In genomic region chr16:14284930-14285541, GRCh38 we compare ENCODE assay signal across 8 cellular contexts.
DNase-seq lines count a peak whose midpoint lies in the region; ATAC-seq and TF ChIP-seq lines count a peak whose summit lies in the region.

No MANE protein-coding gene starts in this region.

- peak overlapping the region in 5 of 6 donors; percentile 82 to 99 (median 96) for H3K27ac Mint-ChIP-seq in naive B cell

- peak; percentile 48 for TF ChIP-seq CTCF in epithelial cell of esophagus (IDR thresholded peaks at IDR 0.05; ENCODE audit: insufficient read depth, low read depth, low read length, missing control alignments)

- H3K9ac ChIP-seq in SK-N-MC (ENCODE audit: insufficient read length): peak overlapping the region; percentile 69

- no peaks in the 10 kb centered on the region for H3K27me3 Mint-ChIP-seq in naive B cell

- no peaks in the 10 kb centered on the region for H3K36me3 ChIP-seq in SK-N-MC (ENCODE audit: insufficient read depth, low read length)

- peaks cover 5 to 26% (median 16%) of the 10 kb centered on the region in 7 donors for H3K9me3 Mint-ChIP-seq in naive B cell

- peaks cover 7% of the 10 kb centered on the region; the same call in 1 of the 2 replicates for H3K9me3 ChIP-seq in SK-N-MC (ENCODE audit: low read depth, low read length)

- peak overlapping the region; percentile 83 to 96 (median 94) for H3K4me3 Mint-ChIP-seq in naive B cell

- peaks cover 0 to 12% of the 10 kb centered on the region in 2 donors for H3K36me3 Mint-ChIP-seq in naive B cell

- ATAC-seq in GM21723 (IDR thresholded peaks at IDR 0.05; ENCODE audit: unreplicated experiment): peak; percentile 55
- ATAC-seq in naive B cell (ENCODE audit: low read depth in 2 of 2): peak; percentile 47 to 49

- peak overlapping the region; percentile 29; the same call in 1 of the 2 replicates for H3K27ac ChIP-seq in SK-N-MC

- H3K4me3 ChIP-seq in SK-N-MC (peak overlapping the region; percentile 84), epithelial cell of esophagus (ENCODE audit: low read length) (peak overlapping the region; percentile 84)

- peaks cover 17 to 36% (median 34%) of the 10 kb centered on the region in 3 donors for H3K4me1 Mint-ChIP-seq in naive B cell

- DNase-seq in NCI-H82 (lab: John Stamatoyannopoulos, UW) (peak; percentile 88), NCI-H82 treated with DMSO at 0.1 percent for 48 hours (lab: John Stamatoyannopoulos, UW; ENCODE audit: unreplicated experiment) (no peak), HuH-7.5 (ENCODE audit: low spot score) (peak; percentile 40), SK-N-MC (ENCODE audit: low read depth, low spot score) (no peak), epithelial cell of esophagus (ENCODE audit: low read depth) (peak; percentile 76), naive B cell (no peak), T-helper 9 cell (no peak)

Comparison
In these comparisons a context has a peak if more than half of its experiments do, and no peak if none do; other contexts are left out.
1. DNase-seq: peak in NCI-H82 (single experiment), HuH-7.5 (single experiment) and epithelial cell of esophagus (single experiment); none in NCI-H82 treated with DMSO at 0.1 percent for 48 hours (single experiment), SK-N-MC (single experiment), naive B cell (single experiment) and T-helper 9 cell (single experiment).